In genomic region chr3:150761831-150762661, GRCh38 we compare ENCODE assay signal across 8 cellular contexts. TPM values are rescaled to one million over a fixed set of nuclear protein-coding genes. Genes with fewer than 3 reads are reported as not detected.
DNase-seq lines count a peak whose midpoint lies in the region; ATAC-seq, FAIRE-seq and TF ChIP-seq lines count a peak whose summit lies in the region.

No MANE protein-coding gene starts in this region.

- CTCF ChIA-PET in activated naive CD4-positive, alpha-beta T cell treated with anti-CD3 and anti-CD28 coated beads, Interleukin-2, amount 10 ng/mL, durations not matched to agents 7 days and 5 days (lab: Charles Lee): interaction anchor here (0.7 to 5.8 kb wide), 6 partner anchors 24 to 1754 kb away, joined by 3 to 28 read pairs (median 4); no protein-coding TSS in a partner anchor

- no peaks in the 10 kb centered on the region for H3K27me3 Mint-ChIP-seq in activated naive CD4-positive, alpha-beta T cell treated with anti-CD3 and anti-CD28 coated beads, Interleukin-2, amount 10 ng/mL, durations not matched to agents 7 days and 5 days
- peaks cover 5% of the 10 kb centered on the region for H3K27me3 Mint-ChIP-seq in neural crest cell (ENCODE audit: low read depth)

- H3K9ac ChIP-seq in OCI-LY1 (ENCODE audit: low read length): peak overlapping the region; percentile 89

- H3K9me3 ChIP-seq in OCI-LY1 (ENCODE audit: low read length) (no peaks in the 10 kb centered on the region), aorta (ENCODE audit: control insufficient read depth, low read length) (no peaks in the 10 kb centered on the region)

- H3K79me2 ChIP-seq in OCI-LY1 (ENCODE audit: insufficient read depth, low read length): peaks cover 50% of the 10 kb centered on the region

- ATAC-seq in aorta (ENCODE audit: low FRiP score): peak; percentile 27

- FAIRE-seq in frontal cortex (lab: Jason Lieb, UNC): no peak

- H2AFZ ChIP-seq in OCI-LY1 (ENCODE audit: low read length): no peak overlapping the region

- H3F3A ChIP-seq in OCI-LY1 (ENCODE audit: insufficient read depth, low read length): no peaks in the 10 kb centered on the region; the same call in 1 of the 2 replicates

- peak; percentile 51 for DNase-seq in AG08395 (ENCODE audit: low spot score)
- peak; percentile 78 for DNase-seq in HCEC 1CT
- peak; percentile 61 for DNase-seq in activated naive CD4-positive, alpha-beta T cell treated with anti-CD3 and anti-CD28 coated beads, Interleukin-2, amount 10 ng/mL, durations not matched to agents 7 days and 5 days
- peak; percentile 38 for DNase-seq in frontal cortex (ENCODE audit: low spot score in 2 of 2)
- DNase-seq in neural crest cell (ENCODE audit: low read depth, low spot score): peak; percentile 14
- peak; percentile 64 to 81 for DNase-seq in aorta
- DNase-seq in GM19240 (ENCODE audit: insufficient read length, low spot score): no peak

- H3K4me3 Mint-ChIP-seq in activated naive CD4-positive, alpha-beta T cell treated with anti-CD3 and anti-CD28 coated beads, Interleukin-2, amount 10 ng/mL, durations not matched to agents 7 days and 5 days: peak overlapping the region; percentile 94
- H3K4me3 Mint-ChIP-seq in neural crest cell: peak overlapping the region; percentile 97

- 0 to 1% methylated on average over 48 of the region's 48 CpGs for WGBS in aorta, 2 donors

- peaks cover 57% of the 10 kb centered on the region for H3K4me1 Mint-ChIP-seq in activated naive CD4-positive, alpha-beta T cell treated with anti-CD3 and anti-CD28 coated beads, Interleukin-2, amount 10 ng/mL, durations not matched to agents 7 days and 5 days
- H3K4me1 Mint-ChIP-seq in neural crest cell: peaks cover 34% of the 10 kb centered on the region

- H3K4me3 ChIP-seq in OCI-LY1 (ENCODE audit: low read depth, low read length, poor library complexity, severe bottlenecking): peak overlapping the region; percentile 86
- peak overlapping the region; percentile 78 to 99 for H3K4me3 ChIP-seq in aorta (ENCODE audit: low read length in 2 of 2)

- TF ChIP-seq CTCF in OCI-LY1 (IDR thresholded peaks at IDR 0.05; ENCODE audit: low read length) (no peak), neural crest cell (conservative IDR thresholded peaks at IDR 0.05) (no peak)

- peak overlapping the region; percentile 94 for H3K27ac ChIP-seq in OCI-LY1 (ENCODE audit: low read depth, low read length, poor library complexity, severe bottlenecking)
- peak overlapping the region; percentile 60 to 98 for H3K27ac ChIP-seq in aorta (ENCODE audit: low read depth in 1 of 2, low read length in 2 of 2)

- H3K36me3 Mint-ChIP-seq in activated naive CD4-positive, alpha-beta T cell treated with anti-CD3 and anti-CD28 coated beads, Interleukin-2, amount 10 ng/mL, durations not matched to agents 7 days and 5 days: peaks cover 31% of the 10 kb centered on the region
- no peaks in the 10 kb centered on the region for H3K36me3 Mint-ChIP-seq in neural crest cell (ENCODE audit: low read depth)

- peak overlapping the region; percentile 100 for H3K27ac Mint-ChIP-seq in activated naive CD4-positive, alpha-beta T cell treated with anti-CD3 and anti-CD28 coated beads, Interleukin-2, amount 10 ng/mL, durations not matched to agents 7 days and 5 days
- peak overlapping the region; percentile 92 for H3K27ac Mint-ChIP-seq in neural crest cell (ENCODE audit: unreplicated experiment)

- H4K20me1 ChIP-seq in OCI-LY1 (ENCODE audit: insufficient read depth, low read length): no peaks in the 10 kb centered on the region

- intact Hi-C loops in aorta (cut with DNase I): loop anchor here in 1 of 2 donors (2.0 to 10.0 kb wide), 3 partner anchors 160 to 323 kb away; partner anchors contain the start of genes EIF2A, MED12L, SELENOT and SERP1

- H3K9me3 Mint-ChIP-seq in activated naive CD4-positive, alpha-beta T cell treated with anti-CD3 and anti-CD28 coated beads, Interleukin-2, amount 10 ng/mL, durations not matched to agents 7 days and 5 days: no peaks in the 10 kb centered on the region
- no peaks in the 10 kb centered on the region for H3K9me3 Mint-ChIP-seq in neural crest cell

- H3K9me2 ChIP-seq in OCI-LY1 (ENCODE audit: low read depth, low read length): no peaks in the 10 kb centered on the region

- H3K27me3 ChIP-seq in OCI-LY1 (ENCODE audit: insufficient read depth, low read length): no peaks in the 10 kb centered on the region
- no peaks in the 10 kb centered on the region for H3K27me3 ChIP-seq in aorta (ENCODE audit: control insufficient read depth in 1 of 2, insufficient read depth in 2 of 2, low read length in 1 of 2)

- peak overlapping the region; percentile 83 for H3K4me2 ChIP-seq in OCI-LY1 (ENCODE audit: low read length)

- H3K36me3 ChIP-seq in OCI-LY1 (ENCODE audit: insufficient read depth, low read length): peaks cover 43% of the 10 kb centered on the region
- no peaks in the 10 kb centered on the region for H3K36me3 ChIP-seq in aorta (ENCODE audit: control insufficient read depth in 1 of 2, insufficient read depth in 2 of 2, low read length in 1 of 2)

- peaks cover 65% of the 10 kb centered on the region for H3K4me1 ChIP-seq in OCI-LY1 (ENCODE audit: insufficient read depth, low read length, severe bottlenecking)
- H3K4me1 ChIP-seq in aorta (ENCODE audit: control insufficient read depth in 1 of 2, insufficient read depth in 2 of 2, low read length in 2 of 2): peaks cover under 1 to 2% of the 10 kb centered on the region in 2 donors

RNA-seq across cellular contexts. Expression of gene SIAH2, which starts 0.9 kb away (rescaled TPM):
- total RNA-seq in frontal cortex (22.8 TPM), neural crest cell (18.2 and 18.5 TPM in 2 replicates), aorta (10 to 100 TPM; 18.8 to 22.4 TPM)
- 10 to 100 TPM in 1 of 2 donors, 1 to 10 TPM in 1; 9.1 to 12.5 TPM for polyA plus RNA-seq in aorta

RNA-seq across cellular contexts. Expression of gene ERICH6, which starts 58.3 kb away (rescaled TPM):
- total RNA-seq in frontal cortex (under 0.01 TPM), neural crest cell (0.40 and 0.57 TPM in 2 replicates), aorta (under 1 TPM in 1 of 2 donors, not detected in 1; 0.18 TPM)
- polyA plus RNA-seq in aorta: not detected
